Comparison of ENCODE assay signal across 19 cellular contexts in the genomic region with DNA sequence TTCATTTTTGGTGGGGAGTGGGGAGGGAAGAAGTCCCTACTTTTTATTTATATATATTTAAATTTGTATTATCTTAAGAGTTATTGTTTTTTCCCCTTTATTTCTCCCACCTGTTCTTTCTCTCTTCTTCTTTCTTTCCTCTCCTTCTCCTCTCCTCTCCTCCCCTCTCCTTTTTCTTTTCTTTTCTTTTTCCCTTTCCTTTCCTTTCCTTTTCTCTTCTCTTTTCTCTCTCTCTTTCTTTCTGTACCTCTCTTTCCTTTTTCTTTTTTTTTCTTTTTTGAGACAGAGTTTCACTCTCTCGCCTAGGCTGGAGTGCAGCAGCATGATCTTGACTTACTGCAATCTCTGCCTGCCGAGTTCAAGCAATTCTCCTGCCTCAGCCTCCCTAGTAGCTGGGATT. TPM values are rescaled to one million over a fixed set of nuclear protein-coding genes. Genes with fewer than 3 reads are reported as not detected.
DNase-seq lines count a peak whose midpoint lies in the region; ATAC-seq, FAIRE-seq and TF ChIP-seq lines count a peak whose summit lies in the region.
"Had no signal": no experiment of that assay in that cellular context is flagged by ENCODE, and none has a peak within 500 bp of the region (broad histone marks: within the 10 kb centered on the region; RNA-seq: fewer than 3 reads in every experiment).

No MANE protein-coding gene starts in this region.

- FAIRE-seq in frontal cortex (lab: Jason Lieb, UNC) = no peak

- in situ Hi-C loops in mammary epithelial cell (cut with MboI; ENCODE audit: low sequenced_read_pairs in 2 of 2) = no loop called here

- ATAC-seq in stimulated activated naive CD8-positive, alpha-beta T cell treated with anti-CD3 and anti-CD28 coated beads, Interleukin-15, amount 100 ng/mL, for 72 hours = no peak
- ATAC-seq: body of pancreas, lower lobe of right lung, right cardiac atrium had no signal

- H3K4me3 ChIP-seq in mammary epithelial cell (replicated peaks in 1 of 3; ENCODE audit: insufficient read depth in 1 of 3, low read depth in 2 of 3, low read length in 3 of 3) (no peak overlapping the region), Karpas-422 (ENCODE audit: low read length) (no peak overlapping the region)
- H3K4me3 ChIP-seq: body of pancreas had no signal

- CTCF ChIA-PET in MCF 10A (lab: Yijun Ruan, JAX) (interaction anchor here (0.7 kb wide), 1 partner anchor 10 kb away, joined by 3 read pairs; no protein-coding TSS in a partner anchor), mammary epithelial cell (lab: Charles Lee; ENCODE audit: low non-redundant PET) (no interaction called here)

- dilution Hi-C loops in mammary epithelial cell (cut with HindIII; ENCODE audit: low sequenced_read_pairs) = no loop called here

- H4K20me1 ChIP-seq in mammary epithelial cell (ENCODE audit: insufficient read depth, low read length) (no peaks in the 10 kb centered on the region), Karpas-422 (ENCODE audit: insufficient read depth, low read depth, low read length) (0 out of 2 replicates have a peak, but pooled peaks cover 8% of the 10 kb centered on the region)

- H3K27ac ChIP-seq in mammary epithelial cell (ENCODE audit: insufficient read depth, low read depth, low read length) = no peak overlapping the region
- no peak overlapping the region for H3K27ac ChIP-seq in Karpas-422 (ENCODE audit: low read length)
- H3K27ac ChIP-seq: body of pancreas, lower lobe of right lung, PC-9 had no signal

- peak overlapping the region; percentile 62 for H3K4me3 Mint-ChIP-seq in MCF 10A (ENCODE audit: unreplicated experiment)
- H3K4me3 Mint-ChIP-seq in dendritic cell treated with granulocyte-macrophage colony-stimulating factor and Interleukin-4, amounts not matched to agents 40 ng/mL and 50 ng/mL, for 4 days = no peak overlapping the region
- H3K4me3 Mint-ChIP-seq in stimulated activated naive CD8-positive, alpha-beta T cell treated with anti-CD3 and anti-CD28 coated beads, Interleukin-15, amount 100 ng/mL, for 72 hours = peak overlapping the region; percentile 44

- peaks cover 16% of the 10 kb centered on the region for H3K36me3 Mint-ChIP-seq in MCF 10A (ENCODE audit: insufficient read depth, unreplicated experiment)
- H3K36me3 Mint-ChIP-seq in dendritic cell treated with granulocyte-macrophage colony-stimulating factor and Interleukin-4, amounts not matched to agents 40 ng/mL and 50 ng/mL, for 4 days (ENCODE audit: low read depth) = peaks cover 52% of the 10 kb centered on the region

- no peaks in the 10 kb centered on the region for H3K27me3 Mint-ChIP-seq in MCF 10A (ENCODE audit: insufficient read depth, unreplicated experiment)
- no peaks in the 10 kb centered on the region for H3K27me3 Mint-ChIP-seq in dendritic cell treated with granulocyte-macrophage colony-stimulating factor and Interleukin-4, amounts not matched to agents 40 ng/mL and 50 ng/mL, for 4 days
- no peaks in the 10 kb centered on the region for H3K27me3 Mint-ChIP-seq in stimulated activated naive CD8-positive, alpha-beta T cell treated with anti-CD3 and anti-CD28 coated beads, Interleukin-15, amount 100 ng/mL, for 72 hours

- H3K4me1 ChIP-seq in mammary epithelial cell (ENCODE audit: insufficient read depth, low read length) (peaks cover 7% of the 10 kb centered on the region), Karpas-422 (ENCODE audit: low read length) (peaks cover 28% of the 10 kb centered on the region)

- no peaks in the 10 kb centered on the region for H3K9me3 ChIP-seq in mammary epithelial cell (replicated peaks; ENCODE audit: insufficient read depth, low read length)
- H3K9me3 ChIP-seq in Karpas-422 (ENCODE audit: low read length) = no peaks in the 10 kb centered on the region
- H3K9me3 ChIP-seq: body of pancreas, lower lobe of right lung had no signal

- H3K79me2 ChIP-seq in mammary epithelial cell (ENCODE audit: insufficient read depth, low read length) (peaks cover 37% of the 10 kb centered on the region), Karpas-422 (ENCODE audit: low read length) (peaks cover 71% of the 10 kb centered on the region)

- BruUV-seq in MCF 10A (replicated peaks; lab: Mats Ljungman, UMichigan) (no TSS peak), mammary epithelial cell (replicated peaks; lab: Mats Ljungman, UMichigan) (no TSS peak)

- POLR2A ChIA-PET in MCF 10A (lab: Yijun Ruan, JAX) = interaction anchor here (0.7 to 2.6 kb wide), 4 partner anchors 10 to 103 kb away, joined by 3 to 19 read pairs (median 10); partner anchors contain the start of gene B9D2

- H3K9me3 Mint-ChIP-seq in MCF 10A (ENCODE audit: unreplicated experiment) = no peaks in the 10 kb centered on the region
- no peaks in the 10 kb centered on the region for H3K9me3 Mint-ChIP-seq in dendritic cell treated with granulocyte-macrophage colony-stimulating factor and Interleukin-4, amounts not matched to agents 40 ng/mL and 50 ng/mL, for 4 days
- no peaks in the 10 kb centered on the region for H3K9me3 Mint-ChIP-seq in stimulated activated naive CD8-positive, alpha-beta T cell treated with anti-CD3 and anti-CD28 coated beads, Interleukin-15, amount 100 ng/mL, for 72 hours

- DNase-seq in MCF 10A (ENCODE audit: unreplicated experiment) (no peak), mammary epithelial cell (no peak), Karpas-422 (no peak), frontal cortex (ENCODE audit: low spot score in 2 of 2) (no peak), OCI-M1 (lab: John Stamatoyannopoulos, UW) (no peak)
- no peak for DNase-seq in stimulated activated naive CD8-positive, alpha-beta T cell treated with anti-CD3 and anti-CD28 coated beads, Interleukin-15, amount 100 ng/mL, for 72 hours
- no peak for DNase-seq in stimulated activated CD4-positive, alpha-beta T cell treated with anti-CD3 and anti-CD28 coated beads, Interleukin-12 subunit alpha, Interleukin-12 subunit beta, amount 100 ng/mL, for 4 hours
- DNase-seq: activated CD4-positive, alpha-beta T cell treated with anti-CD3 and anti-CD28 coated beads, Interleukin-2, amount 50 U/mL, for 4 hours; activated effector memory CD4-positive, alpha-beta T cell treated with anti-CD3 and anti-CD28 coated beads, Interleukin-2, amount 50 U/mL, for 16 hours; body of pancreas; dermis blood vessel endothelial cell; DMS53; erythroblast; IMR-90; lower lobe of right lung; NCI-H526 treated with DMSO at 0.1 percent for 48 hours; PC-9; right cardiac atrium had no signal

- peaks cover 25% of the 10 kb centered on the region for H3K4me1 Mint-ChIP-seq in MCF 10A (ENCODE audit: insufficient read depth, unreplicated experiment)
- peaks cover 55% of the 10 kb centered on the region for H3K4me1 Mint-ChIP-seq in dendritic cell treated with granulocyte-macrophage colony-stimulating factor and Interleukin-4, amounts not matched to agents 40 ng/mL and 50 ng/mL, for 4 days (ENCODE audit: low read depth)
- peaks cover 55% of the 10 kb centered on the region for H3K4me1 Mint-ChIP-seq in stimulated activated naive CD8-positive, alpha-beta T cell treated with anti-CD3 and anti-CD28 coated beads, Interleukin-15, amount 100 ng/mL, for 72 hours

- no peak for TF ChIP-seq CTCF in MCF 10A (IDR thresholded peaks at IDR 0.05; ENCODE audit: unreplicated experiment)
- no peak for TF ChIP-seq CTCF in mammary epithelial cell (conservative IDR thresholded peaks at IDR 0.05 in 1 of 2, IDR thresholded peaks at IDR 0.05 in 1 of 2; ENCODE audit: extremely low read depth in 1 of 2, insufficient read depth in 1 of 2, low read depth in 1 of 2, low read length in 2 of 2)

- no peak overlapping the region for H2AFZ ChIP-seq in mammary epithelial cell (ENCODE audit: low read depth, low read length)
- H2AFZ ChIP-seq in Karpas-422 (ENCODE audit: low read length) = no peak overlapping the region
- H2AFZ ChIP-seq: PC-9 had no signal

- H3K4me2 ChIP-seq in mammary epithelial cell (ENCODE audit: insufficient read depth, low read depth, low read length) (no peak overlapping the region), Karpas-422 (ENCODE audit: low read depth, low read length, poor library complexity, severe bottlenecking) (peak overlapping the region; percentile 87)

- WGBS in mammary epithelial cell (ENCODE audit: low coverage, missing lambda C conversion rate) = 100% methylated on average over 2 of the region's 2 CpGs

- no peaks in the 10 kb centered on the region for H3K27me3 ChIP-seq in mammary epithelial cell (ENCODE audit: insufficient read depth, low read length)
- no peaks in the 10 kb centered on the region for H3K27me3 ChIP-seq in Karpas-422 (ENCODE audit: low read length)
- H3K27me3 ChIP-seq: body of pancreas had no signal

- no peaks in the 10 kb centered on the region for H3K9me2 ChIP-seq in Karpas-422 (replicated peaks; ENCODE audit: insufficient read depth, low read length)

- no peak overlapping the region for H3K9ac ChIP-seq in mammary epithelial cell (ENCODE audit: insufficient read depth, low read length)
- peak overlapping the region; percentile 97; the same call in 1 of the 2 replicates for H3K9ac ChIP-seq in Karpas-422 (ENCODE audit: low read length)

- intact Hi-C loops in MCF 10A (cut with micrococcal nuclease) = loop anchor here (5.0 kb wide), 1 partner anchor 47 kb away; the partner anchor contains the start of gene TGFB1
- intact Hi-C loops in mammary epithelial cell (cut with micrococcal nuclease) = no loop called here
- intact Hi-C loops in dendritic cell treated with granulocyte-macrophage colony-stimulating factor and Interleukin-4, amounts not matched to agents 40 ng/mL and 50 ng/mL, for 4 days (cut with micrococcal nuclease) = loop anchor here (5.0 kb wide), 1 partner anchor 33 kb away; no protein-coding TSS in a partner anchor

- H3K36me3 ChIP-seq in mammary epithelial cell (ENCODE audit: insufficient read depth, low read length) = no peaks in the 10 kb centered on the region
- no peaks in the 10 kb centered on the region for H3K36me3 ChIP-seq in Karpas-422 (ENCODE audit: insufficient read depth, low read length)

- no peak overlapping the region for H3K27ac Mint-ChIP-seq in MCF 10A (ENCODE audit: low read depth, unreplicated experiment)
- peak overlapping the region; percentile 68 for H3K27ac Mint-ChIP-seq in dendritic cell treated with granulocyte-macrophage colony-stimulating factor and Interleukin-4, amounts not matched to agents 40 ng/mL and 50 ng/mL, for 4 days
- peak overlapping the region in 1 of 2 donors; percentile 44 for H3K27ac Mint-ChIP-seq in stimulated activated naive CD8-positive, alpha-beta T cell treated with anti-CD3 and anti-CD28 coated beads, Interleukin-15, amount 100 ng/mL, for 72 hours

RNA-seq across cellular contexts. Expression of gene BCKDHA, which starts 1.9 kb away (rescaled TPM):
- total RNA-seq in MCF 10A (2022) = 29.1 and 33.6 TPM in 2 replicates
- total RNA-seq in mammary epithelial cell = 10 to 100 TPM; 13.5 to 36.5 TPM
- 25.1 TPM for polyA plus RNA-seq in mammary epithelial cell
- 27.0 TPM for polyA minus RNA-seq in mammary epithelial cell
- 112 and 116 TPM in 2 replicates for total RNA-seq in Karpas-422 (2014; rRNA removed; shearing (Covaris generic); ENCODE audit: low replicate concordance)
- total RNA-seq in frontal cortex = 28.1 TPM

RNA-seq across cellular contexts. Expression of gene EXOSC5, which starts 2.4 kb away (rescaled TPM):
- 38.1 and 45.8 TPM in 2 replicates for total RNA-seq in MCF 10A (2022)
- total RNA-seq in mammary epithelial cell = 10 to 100 TPM; 16.5 to 17.3 TPM
- 26.3 TPM for polyA plus RNA-seq in mammary epithelial cell
- polyA minus RNA-seq in mammary epithelial cell = 26.2 TPM
- total RNA-seq in Karpas-422 (2014; rRNA removed; shearing (Covaris generic); ENCODE audit: low replicate concordance) = 67.6 and 74.7 TPM in 2 replicates
- total RNA-seq in frontal cortex = 14.7 TPM

RNA-seq across cellular contexts. Expression of gene TMEM91, which starts 23.2 kb away (rescaled TPM):
- total RNA-seq in MCF 10A (2022) (6.1 and 8.3 TPM in 2 replicates), mammary epithelial cell (1 to 10 TPM; 5.7 to 7.5 TPM), frontal cortex (6.5 TPM)
- polyA plus RNA-seq in mammary epithelial cell = 4.0 TPM
- polyA minus RNA-seq in mammary epithelial cell = 2.1 TPM
- 1.3 and 4.9 TPM in 2 replicates for total RNA-seq in Karpas-422 (2014; rRNA removed; shearing (Covaris generic); ENCODE audit: low replicate concordance)

RNA-seq across cellular contexts. Expression of gene B3GNT8, which starts 27.6 kb away (rescaled TPM):
- total RNA-seq in MCF 10A (2022) = not detected in 2 replicates
- total RNA-seq in mammary epithelial cell = 1 to 10 TPM; 5.2 to 5.8 TPM
- polyA plus RNA-seq in mammary epithelial cell = 0.93 TPM
- 0.67 TPM for polyA minus RNA-seq in mammary epithelial cell
- total RNA-seq in Karpas-422 (2014; rRNA removed; shearing (Covaris generic); ENCODE audit: low replicate concordance) = not detected in 2 replicates
- total RNA-seq in frontal cortex = 2.0 TPM
- total RNA-seq: PC-9 had no signal

RNA-seq across cellular contexts. Expression of gene B9D2, which starts 35.6 kb away (rescaled TPM):
- total RNA-seq in MCF 10A (2022) = 5.5 and 5.7 TPM in 2 replicates
- 1 to 10 TPM; 3.0 to 3.6 TPM for total RNA-seq in mammary epithelial cell
- polyA plus RNA-seq in mammary epithelial cell = 5.3 TPM
- 0.57 TPM for polyA minus RNA-seq in mammary epithelial cell
- 4.1 and 7.6 TPM in 2 replicates for total RNA-seq in Karpas-422 (2014; rRNA removed; shearing (Covaris generic); ENCODE audit: low replicate concordance)
- 5.3 TPM for total RNA-seq in frontal cortex
